In genomic region chr5:15026506-15026905, GRCh38 we compare ENCODE assay signal across 19 cellular contexts.
"Had no signal": no experiment of that assay in that cellular context is flagged by ENCODE, and none has a peak within 500 bp of the region (broad histone marks: within the 10 kb centered on the region; RNA-seq: fewer than 3 reads in every experiment).

No MANE protein-coding gene starts in this region.

- H3K9ac ChIP-seq: parathyroid adenoma had no signal

- H3K4me3 Mint-ChIP-seq: activated B cell treated with CpG ODN at 0.5 μM for 24 hours; activated CD4-positive, alpha-beta memory T cell treated with anti-CD3 and anti-CD28 coated beads, Interleukin-2, amount 10 ng/mL, durations not matched to agents 7 days and 5 days; activated CD8-positive, alpha-beta memory T cell treated with anti-CD3 and anti-CD28 coated beads, Interleukin-2, amount 10 ng/mL, durations not matched to agents 7 days and 5 days; activated naive CD4-positive, alpha-beta T cell treated with anti-CD3 and anti-CD28 coated beads for 36 hours; memory B cell; naive thymus-derived CD8-positive, alpha-beta T cell; type B pancreatic cell had no signal

- H3K27ac Mint-ChIP-seq: activated B cell treated with CpG ODN at 0.5 μM for 24 hours; activated CD4-positive, alpha-beta memory T cell treated with anti-CD3 and anti-CD28 coated beads, Interleukin-2, amount 10 ng/mL, durations not matched to agents 7 days and 5 days; activated CD8-positive, alpha-beta memory T cell treated with anti-CD3 and anti-CD28 coated beads, Interleukin-2, amount 10 ng/mL, durations not matched to agents 7 days and 5 days; activated naive CD4-positive, alpha-beta T cell treated with anti-CD3 and anti-CD28 coated beads for 36 hours; activated T-helper 2 cell treated with anti-CD3 and anti-CD28 coated beads, Interferon-gamma antibody, Interleukin-2, Interleukin-4, amounts not matched to agents 10 μg/mL and 5 μg/mL and 100 μg/mL, durations not matched to agents 14 hours and 24 hours and 36 hours; memory B cell; type B pancreatic cell had no signal

- H3K79me2 ChIP-seq: parathyroid adenoma had no signal

- H2AFZ ChIP-seq: parathyroid adenoma had no signal

- H3K4me1 Mint-ChIP-seq: activated B cell treated with CpG ODN at 0.5 μM for 24 hours; activated CD4-positive, alpha-beta memory T cell treated with anti-CD3 and anti-CD28 coated beads, Interleukin-2, amount 10 ng/mL, durations not matched to agents 7 days and 5 days; activated CD8-positive, alpha-beta memory T cell treated with anti-CD3 and anti-CD28 coated beads, Interleukin-2, amount 10 ng/mL, durations not matched to agents 7 days and 5 days; memory B cell had no signal

- H3K4me1 ChIP-seq: breast epithelium, parathyroid adenoma had no signal

- H3K4me3 ChIP-seq: breast epithelium had no signal

- H3K36me3 ChIP-seq: breast epithelium had no signal

- DNase-seq: activated B cell treated with CpG ODN at 0.5 μM for 24 hours; activated CD4-positive, alpha-beta memory T cell treated with anti-CD3 and anti-CD28 coated beads, Interleukin-2, amount 10 ng/mL, durations not matched to agents 7 days and 5 days; activated CD4-positive, alpha-beta T cell treated with anti-CD3 and anti-CD28 coated beads for 48 hours; activated CD8-positive, alpha-beta memory T cell treated with anti-CD3 and anti-CD28 coated beads, Interleukin-2, amount 10 ng/mL, durations not matched to agents 7 days and 5 days; activated naive CD4-positive, alpha-beta T cell treated with anti-CD3 and anti-CD28 coated beads for 36 hours; activated T-cell treated with anti-CD3 and anti-CD28 coated beads, Interleukin-2, amount 50 U/mL, for 1 hour; cortex of kidney; left ventricle myocardium superior; naive thymus-derived CD8-positive, alpha-beta T cell; stimulated activated CD4-positive, alpha-beta T cell treated with anti-CD3 and anti-CD28 coated beads, Interleukin-12 subunit alpha, Interleukin-12 subunit beta, amount 100 ng/mL, for 4 hours; stimulated activated CD4-positive, alpha-beta T cell treated with anti-CD3 and anti-CD28 coated beads, Interleukin-1b, Interleukin-23, amount 100 ng/mL, for 48 hours; stimulated activated CD8-positive, alpha-beta memory T cell treated with anti-CD3 and anti-CD28 coated beads, Interleukin-4, amount 100 ng/mL, for 48 hours; stimulated activated naive CD8-positive, alpha-beta T cell treated with anti-CD3 and anti-CD28 coated beads, Interleukin-15, Interleukin-2, amounts not matched to agents 100 U/mL and 50 U/mL, for 24 hours; substantia nigra had no signal

- H3K36me3 Mint-ChIP-seq: activated CD8-positive, alpha-beta memory T cell treated with anti-CD3 and anti-CD28 coated beads, Interleukin-2, amount 10 ng/mL, durations not matched to agents 7 days and 5 days; type B pancreatic cell had no signal

- H3K27ac ChIP-seq: breast epithelium, parathyroid adenoma had no signal

- H3K9me3 Mint-ChIP-seq: activated B cell treated with CpG ODN at 0.5 μM for 24 hours; activated CD4-positive, alpha-beta memory T cell treated with anti-CD3 and anti-CD28 coated beads, Interleukin-2, amount 10 ng/mL, durations not matched to agents 7 days and 5 days; activated naive CD4-positive, alpha-beta T cell treated with anti-CD3 and anti-CD28 coated beads for 36 hours; activated T-helper 2 cell treated with anti-CD3 and anti-CD28 coated beads, Interferon-gamma antibody, Interleukin-2, Interleukin-4, amounts not matched to agents 10 μg/mL and 5 μg/mL and 100 μg/mL, durations not matched to agents 14 hours and 24 hours and 36 hours; memory B cell had no signal

- H3K9me3 ChIP-seq: breast epithelium had no signal

- H3K27me3 ChIP-seq: breast epithelium had no signal
